Comparison of ENCODE assay signal across 8 cellular contexts in the genomic region with DNA sequence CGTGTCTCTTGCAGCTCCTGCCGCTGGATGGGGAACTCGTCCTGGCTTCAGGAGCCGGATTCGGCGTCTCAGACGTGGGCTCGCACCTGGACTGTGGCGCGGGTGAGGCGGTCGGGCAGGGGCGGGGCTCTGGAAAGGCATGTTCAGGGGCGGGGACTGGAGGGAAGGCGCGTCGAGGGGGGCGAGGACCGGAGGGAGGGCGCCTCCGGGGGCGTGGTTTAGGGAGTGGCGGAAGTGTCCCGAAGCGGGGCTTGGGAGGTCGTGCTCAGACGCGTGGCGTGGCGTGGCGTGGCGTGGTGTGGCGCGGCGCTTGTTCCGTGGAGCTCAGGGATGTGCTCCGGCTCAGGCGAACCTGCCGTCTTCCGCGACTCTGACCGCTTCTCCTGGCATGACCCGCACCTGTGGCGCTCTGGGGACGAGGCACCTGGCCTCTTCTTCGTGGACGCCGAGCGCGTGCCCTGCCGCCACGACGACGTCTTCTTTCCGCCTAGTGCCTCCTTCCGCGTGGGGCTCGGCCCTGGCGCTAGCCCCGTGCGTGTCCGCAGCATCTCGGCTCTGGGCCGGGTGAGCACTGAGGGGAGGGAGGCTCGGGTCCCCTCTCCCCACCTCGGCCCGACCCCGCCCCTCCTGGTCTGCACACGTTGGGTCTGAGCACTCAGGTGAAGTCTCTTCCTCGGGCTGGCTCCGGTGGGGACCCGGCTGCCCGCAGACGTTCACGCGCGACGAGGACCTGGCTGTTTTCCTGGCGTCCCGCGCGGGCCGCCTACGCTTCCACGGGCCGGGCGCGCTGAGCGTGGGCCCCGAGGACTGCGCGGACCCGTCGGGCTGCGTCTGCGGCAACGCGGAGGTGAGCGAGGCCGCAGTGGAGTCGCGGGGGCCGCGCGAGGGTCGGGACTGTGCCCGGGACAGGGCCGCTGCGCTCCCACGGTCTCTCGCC. TPM values are rescaled to one million over a fixed set of nuclear protein-coding genes. Genes with fewer than 3 reads are reported as not detected.
DNase-seq lines count a peak whose midpoint lies in the region; ATAC-seq and TF ChIP-seq lines count a peak whose summit lies in the region.

No MANE protein-coding gene starts in this region.

- POLR2A ChIA-PET in activated CD4-positive, alpha-beta memory T cell treated with anti-CD3 and anti-CD28 coated beads, Interleukin-2, amount 10 ng/mL, durations not matched to agents 7 days and 5 days (lab: Charles Lee), result no interaction called here

- peaks cover 26% of the 10 kb centered on the region for H3K4me1 ChIP-seq in stomach smooth muscle (ENCODE audit: control insufficient read depth, insufficient read depth, low read length)

- H3K4me3 ChIP-seq in neural cell (ENCODE audit: low read length), result peak overlapping the region; percentile 59
- peak overlapping the region; percentile 51 to 64 for H3K4me3 ChIP-seq in stomach smooth muscle (ENCODE audit: low read length in 2 of 2)

- no peaks in the 10 kb centered on the region for H3K36me3 Mint-ChIP-seq in activated CD4-positive, alpha-beta memory T cell treated with anti-CD3 and anti-CD28 coated beads, Interleukin-2, amount 10 ng/mL, durations not matched to agents 7 days and 5 days (ENCODE audit: low read depth)
- H3K36me3 Mint-ChIP-seq in endothelial cell (ENCODE audit: low read depth, unreplicated experiment), result peaks cover 8% of the 10 kb centered on the region

- no peaks in the 10 kb centered on the region for H3K9me3 Mint-ChIP-seq in activated CD4-positive, alpha-beta memory T cell treated with anti-CD3 and anti-CD28 coated beads, Interleukin-2, amount 10 ng/mL, durations not matched to agents 7 days and 5 days
- no peaks in the 10 kb centered on the region for H3K9me3 Mint-ChIP-seq in endothelial cell (ENCODE audit: unreplicated experiment)

- H3K27me3 Mint-ChIP-seq in activated CD4-positive, alpha-beta memory T cell treated with anti-CD3 and anti-CD28 coated beads, Interleukin-2, amount 10 ng/mL, durations not matched to agents 7 days and 5 days, result peaks cover 46% of the 10 kb centered on the region
- H3K27me3 Mint-ChIP-seq in endothelial cell (ENCODE audit: unreplicated experiment), result peaks cover 28% of the 10 kb centered on the region

- peak overlapping the region; percentile 27 for H3K4me3 Mint-ChIP-seq in activated CD4-positive, alpha-beta memory T cell treated with anti-CD3 and anti-CD28 coated beads, Interleukin-2, amount 10 ng/mL, durations not matched to agents 7 days and 5 days
- no peak overlapping the region for H3K4me3 Mint-ChIP-seq in endothelial cell (ENCODE audit: unreplicated experiment)

- H3K9me3 ChIP-seq in neural cell (ENCODE audit: low read length) (no peaks in the 10 kb centered on the region), stomach smooth muscle (ENCODE audit: control insufficient read depth in 2 of 2, low read length in 2 of 2) (no peaks in the 10 kb centered on the region)

- H3K27ac Mint-ChIP-seq in activated CD4-positive, alpha-beta memory T cell treated with anti-CD3 and anti-CD28 coated beads, Interleukin-2, amount 10 ng/mL, durations not matched to agents 7 days and 5 days, result no peak overlapping the region
- H3K27ac Mint-ChIP-seq in endothelial cell (ENCODE audit: unreplicated experiment), result no peak overlapping the region

- H3K9ac ChIP-seq in neural cell (ENCODE audit: low read length) (no peak overlapping the region), stomach smooth muscle (ENCODE audit: low read length in 2 of 2) (no peak overlapping the region)

- CTCF ChIA-PET in activated CD4-positive, alpha-beta memory T cell treated with anti-CD3 and anti-CD28 coated beads, Interleukin-2, amount 10 ng/mL, durations not matched to agents 7 days and 5 days (lab: Charles Lee), result no interaction called here

- H3K9me2 ChIP-seq in neural cell (ENCODE audit: insufficient read depth, low read length), result no peaks in the 10 kb centered on the region

- TF ChIP-seq CTCF in endothelial cell (IDR thresholded peaks at IDR 0.05; ENCODE audit: unreplicated experiment), result no peak
- TF ChIP-seq CTCF in neural cell (IDR thresholded peaks at IDR 0.05; ENCODE audit: poor library complexity, severe bottlenecking), result no peak

- H4K20me1 ChIP-seq in neural cell (ENCODE audit: insufficient read depth), result no peaks in the 10 kb centered on the region

- H3K27me3 ChIP-seq in neural cell (ENCODE audit: insufficient read depth, low read depth, low read length) (peaks cover 72% of the 10 kb centered on the region), stomach smooth muscle (ENCODE audit: control insufficient read depth in 1 of 2, insufficient read depth in 2 of 2, low read length in 2 of 2) (peaks cover 41 to 49% of the 10 kb centered on the region in 2 donors)

- no peak overlapping the region for H3K27ac ChIP-seq in neural cell (ENCODE audit: low read length)
- no peak overlapping the region for H3K27ac ChIP-seq in stomach smooth muscle (ENCODE audit: low read length)

- no peak for TF ChIP-seq EP300 in neural cell (conservative IDR thresholded peaks at IDR 0.05; ENCODE audit: poor library complexity, severe bottlenecking)

- no peak for TF ChIP-seq RAD21 in neural cell (conservative IDR thresholded peaks at IDR 0.05)

- DNase-seq in AML-193 (lab: John Stamatoyannopoulos, UW) (peak; percentile 51), NCI-H146 treated with DMSO at 0.1 percent for 48 hours (lab: John Stamatoyannopoulos, UW; ENCODE audit: unreplicated experiment) (peak; percentile 74), endothelial cell (ENCODE audit: low spot score) (peak; percentile 50)
- peak; percentile 64 for DNase-seq in activated CD4-positive, alpha-beta memory T cell treated with anti-CD3 and anti-CD28 coated beads, Interleukin-2, amount 10 ng/mL, durations not matched to agents 7 days and 5 days

- no peaks in the 10 kb centered on the region for H3F3A ChIP-seq in neural cell (ENCODE audit: insufficient read depth, low read length, poor library complexity, severe bottlenecking)

- no peaks in the 10 kb centered on the region for H3K79me2 ChIP-seq in neural cell (replicated peaks; ENCODE audit: insufficient read depth, low read length)

- H3K4me1 Mint-ChIP-seq in activated CD4-positive, alpha-beta memory T cell treated with anti-CD3 and anti-CD28 coated beads, Interleukin-2, amount 10 ng/mL, durations not matched to agents 7 days and 5 days, result peaks cover 10% of the 10 kb centered on the region
- H3K4me1 Mint-ChIP-seq in endothelial cell (ENCODE audit: unreplicated experiment), result no peaks in the 10 kb centered on the region

- no peak overlapping the region for H3K4me2 ChIP-seq in neural cell (ENCODE audit: low read length)

- H3K36me3 ChIP-seq in neural cell (ENCODE audit: insufficient read depth, low read length) (no peaks in the 10 kb centered on the region), stomach smooth muscle (ENCODE audit: control insufficient read depth in 2 of 2, insufficient read depth in 2 of 2, low read length in 2 of 2) (peaks cover 1 to 6% of the 10 kb centered on the region in 2 donors)

- no peak overlapping the region for H2AFZ ChIP-seq in neural cell (ENCODE audit: low read depth, low read length)

- ATAC-seq in GM19467 (IDR thresholded peaks at IDR 0.05; ENCODE audit: unreplicated experiment) (peak; percentile 52), GM18517 (IDR thresholded peaks at IDR 0.05; ENCODE audit: unreplicated experiment) (no peak)

TF ChIP-seq in neural cell, 6 proteins besides CTCF, POLR2A, EP300 and RAD21:
- no peak for TF ChIP-seq POLR2AphosphoS5 (IDR thresholded peaks at IDR 0.05)
TF ChIP-seq in neural cell: peak in this region for 0.

RNA-seq across cellular contexts. Expression of a gene that starts 6.2 kb away (rescaled TPM):
- total RNA-seq in activated CD4-positive, alpha-beta memory T cell treated with anti-CD3 and anti-CD28 coated beads, Interleukin-2, amount 10 ng/mL, durations not matched to agents 7 days and 5 days, result under 1 TPM; 0.20 to 0.23 TPM
- total RNA-seq in endothelial cell (ENCODE audit: unreplicated experiment), result not detected
- 0.15 and 1.3 TPM in 2 replicates for polyA plus RNA-seq in neural cell
- polyA minus RNA-seq in neural cell, result 0.24 TPM in 1 of 2 replicates, not detected in the other
